8 cellular contexts compared by ENCODE assay signal in genomic region chr10:6416892-6417512, GRCh38.
DNase-seq lines count a peak whose midpoint lies in the region; ATAC-seq and TF ChIP-seq lines count a peak whose summit lies in the region.

No MANE protein-coding gene starts in this region.

- DNase-seq in DMS53 treated with DMSO at 0.1 percent for 48 hours (lab: John Stamatoyannopoulos, UW; ENCODE audit: unreplicated experiment) (peak; percentile 63), HFFc6 (peak; percentile 57), SHP77 treated with DMSO at 0.1 percent for 48 hours (lab: John Stamatoyannopoulos, UW) (peak; percentile 14), naive B cell (peak; percentile 29)

- H3K27me3 Mint-ChIP-seq in HFFc6 (ENCODE audit: insufficient read depth) (peaks cover 15% of the 10 kb centered on the region), naive B cell (peaks cover 0 to 5% (median 4%) of the 10 kb centered on the region in 3 donors)

- H3K4me3 Mint-ChIP-seq in HFFc6, result no peak overlapping the region
- H3K4me3 Mint-ChIP-seq in naive B cell, result no peak overlapping the region

- peak; percentile 81 for TF ChIP-seq CTCF in HFFc6 (IDR thresholded peaks at IDR 0.05)

- no peak overlapping the region for H3K27ac Mint-ChIP-seq in HFFc6
- no peak overlapping the region for H3K27ac Mint-ChIP-seq in naive B cell

- H3K9me3 Mint-ChIP-seq in HFFc6, result no peaks in the 10 kb centered on the region
- H3K9me3 Mint-ChIP-seq in naive B cell, result no peaks in the 10 kb centered on the region

- H3K36me3 Mint-ChIP-seq in HFFc6 (ENCODE audit: low read depth) (no peaks in the 10 kb centered on the region), naive B cell (no peaks in the 10 kb centered on the region)

- ATAC-seq in esophagus mucosa (peak; percentile 61), naive B cell (ENCODE audit: low read depth in 2 of 2) (peak in 1 of 2 donors; percentile 48), GM19035 (IDR thresholded peaks at IDR 0.05; ENCODE audit: unreplicated experiment) (no peak), GM21723 (IDR thresholded peaks at IDR 0.05; ENCODE audit: unreplicated experiment) (no peak), GM21737 (IDR thresholded peaks at IDR 0.05; ENCODE audit: unreplicated experiment) (no peak)

- H3K4me1 Mint-ChIP-seq in HFFc6 (ENCODE audit: low read depth) (no peaks in the 10 kb centered on the region), naive B cell (no peaks in the 10 kb centered on the region)
